Comparison of ENCODE assay signal across 1 cellular context in the genomic region with DNA sequence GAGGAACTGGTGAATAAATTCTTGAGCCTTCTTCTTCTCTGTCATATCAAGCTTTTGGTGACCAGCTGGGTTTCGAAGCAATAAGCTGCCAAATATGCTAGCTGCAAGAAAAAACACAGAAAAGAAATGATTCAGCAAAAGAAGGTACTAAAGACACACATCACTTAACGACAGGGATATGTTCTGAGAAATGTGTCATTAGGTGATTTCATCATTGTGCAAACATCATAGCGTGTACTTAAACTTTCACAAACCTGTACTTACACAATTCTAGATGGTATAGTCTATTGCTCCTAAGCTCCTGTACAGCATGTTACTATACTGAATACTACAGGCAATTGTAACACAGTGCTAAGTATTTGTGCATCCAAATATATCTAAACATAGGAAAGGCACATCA.
A peak's percentile ranks its signal among the peaks of the same experiment; 100 is the strongest.
TF ChIP-seq lines count a peak whose summit lies in the region.

No MANE protein-coding gene starts in this region.

TF ChIP-seq in K562, 482 proteins besides CTCF, POLR2A, EP300 and RAD21 (continued from another document):
- TF ChIP-seq ZNF318 (IDR thresholded peaks at IDR 0.05; ENCODE audit: borderline replicate concordance in 1 of 2, low read depth in 1 of 2) (peak in 1 of 2 experiments; percentile 75; a peak in 2 of 4 replicates), PHF21A (IDR thresholded peaks at IDR 0.05; ENCODE audit: borderline replicate concordance, low read depth) (no peak), PURB (CRISPR knock-in tag; IDR thresholded peaks at IDR 0.05; ENCODE audit: low read depth) (no peak), C11orf30 (IDR thresholded peaks at IDR 0.05; ENCODE audit: low read depth) (peak; percentile 93), MAFK (IDR thresholded peaks at IDR 0.05; ENCODE audit: low read length) (peak; percentile 77), IRF1 (CRISPR knock-in tag; IDR thresholded peaks at IDR 0.05; ENCODE audit: borderline replicate concordance) (no peak), CBFA2T3 (IDR thresholded peaks at IDR 0.05) (peak; percentile 18; the same call in 1 of the 2 replicates), SMC3 (conservative IDR thresholded peaks at IDR 0.05; ENCODE audit: insufficient read depth, low read depth, low read length) (no peak)
- TF ChIP-seq, protein P1, sequence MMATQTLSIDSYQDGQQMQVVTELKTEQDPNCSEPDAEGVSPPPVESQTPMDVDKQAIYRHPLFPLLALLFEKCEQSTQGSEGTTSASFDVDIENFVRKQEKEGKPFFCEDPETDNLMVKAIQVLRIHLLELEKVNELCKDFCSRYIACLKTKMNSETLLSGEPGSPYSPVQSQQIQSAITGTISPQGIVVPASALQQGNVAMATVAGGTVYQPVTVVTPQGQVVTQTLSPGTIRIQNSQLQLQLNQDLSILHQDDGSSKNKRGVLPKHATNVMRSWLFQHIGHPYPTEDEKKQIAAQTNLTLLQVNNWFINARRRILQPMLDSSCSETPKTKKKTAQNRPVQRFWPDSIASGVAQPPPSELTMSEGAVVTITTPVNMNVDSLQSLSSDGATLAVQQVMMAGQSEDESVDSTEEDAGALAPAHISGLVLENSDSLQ (IDR thresholded peaks at IDR 0.05), result peak; percentile 56
- TF ChIP-seq, protein P2, sequence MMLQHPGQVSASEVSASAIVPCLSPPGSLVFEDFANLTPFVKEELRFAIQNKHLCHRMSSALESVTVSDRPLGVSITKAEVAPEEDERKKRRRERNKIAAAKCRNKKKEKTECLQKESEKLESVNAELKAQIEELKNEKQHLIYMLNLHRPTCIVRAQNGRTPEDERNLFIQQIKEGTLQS (IDR thresholded peaks at IDR 0.05), result peak; percentile 93
- TF ChIP-seq, protein P2 (CRISPR knock-in tag; conservative IDR thresholded peaks at IDR 0.05), result no peak
